In the genomic region with DNA sequence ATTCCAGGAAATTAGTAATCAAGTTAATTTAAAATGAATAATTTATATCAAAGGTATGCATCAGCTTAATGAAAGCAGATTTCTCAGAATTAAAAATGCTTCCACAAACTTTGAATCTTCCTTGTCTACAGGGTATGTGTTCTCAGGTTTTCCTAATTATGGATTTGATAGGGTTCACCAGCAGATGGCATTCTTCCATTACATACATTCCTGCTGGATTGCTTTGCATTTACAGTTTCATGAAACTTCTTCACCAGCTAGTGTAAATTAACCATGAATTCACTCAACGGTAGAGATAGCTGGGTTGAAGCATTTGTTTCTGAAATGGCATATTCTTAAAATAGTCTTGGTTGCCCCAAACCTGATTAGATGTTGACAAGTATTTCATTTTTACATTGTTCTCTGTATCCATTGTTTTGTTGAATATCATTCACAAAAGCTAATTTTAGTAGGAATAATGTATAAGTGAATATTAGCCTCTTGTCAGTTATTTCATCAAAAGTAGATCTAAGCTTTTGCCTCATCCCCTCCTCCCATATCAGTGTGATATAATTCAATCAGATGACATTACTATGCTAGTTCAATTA, we compare ENCODE assay signal across 9 cellular contexts.
DNase-seq lines count a peak whose midpoint lies in the region; ATAC-seq, FAIRE-seq and TF ChIP-seq lines count a peak whose summit lies in the region.
"Had no signal": no experiment of that assay in that cellular context is flagged by ENCODE, and none has a peak within 500 bp of the region (broad histone marks: within the 10 kb centered on the region; RNA-seq: fewer than 3 reads in every experiment).

No MANE protein-coding gene starts in this region.

- no peak overlapping the region for H3K4me3 Mint-ChIP-seq in CD4-positive, CD25-positive, alpha-beta regulatory T cell
- H3K4me3 Mint-ChIP-seq: memory B cell had no signal

- no peak overlapping the region for H2AK5ac ChIP-seq in H1 (ENCODE audit: low read depth, low read length)

- peaks cover 0 to 2% (median 0%) of the 10 kb centered on the region in 7 donors for H3K9me3 Mint-ChIP-seq in CD4-positive, CD25-positive, alpha-beta regulatory T cell
- H3K9me3 Mint-ChIP-seq: memory B cell had no signal

- POLR2A ChIA-PET in HEK293 (lab: Yijun Ruan, JAX) = no interaction called here
- POLR2A ChIA-PET in H1 (lab: Charles Lee; ENCODE audit: partially characterized antibody) = interaction anchor here (0.8 kb wide), 1 partner anchor 12 kb away, joined by 4 read pairs; no protein-coding TSS in a partner anchor

- H2BK20ac ChIP-seq in H1 (ENCODE audit: low read length) = no peak overlapping the region

- no peak overlapping the region for H3K9ac ChIP-seq in H1 (replicated peaks in 1 of 4; ENCODE audit: extremely low read depth in 1 of 4, low read depth in 3 of 4, low read length in 3 of 4)

- no peak overlapping the region for H3K18ac ChIP-seq in H1 (ENCODE audit: extremely low read depth, low read length)

- no peak overlapping the region for H3K27ac Mint-ChIP-seq in CD4-positive, CD25-positive, alpha-beta regulatory T cell
- H3K27ac Mint-ChIP-seq: memory B cell had no signal

- H3K4me2 ChIP-seq in H1 (ENCODE audit: insufficient read depth in 1 of 2, low read depth in 2 of 2, low read length in 2 of 2) (no peak overlapping the region), osteoblast (ENCODE audit: insufficient read depth, low read length) (no peak overlapping the region)

- no peak for TF ChIP-seq EP300 in H1 (IDR thresholded peaks at IDR 0.05; ENCODE audit: borderline replicate concordance in 1 of 2, low read depth in 2 of 2, low read length in 2 of 2)

- H2BK120ac ChIP-seq in H1 (replicated peaks; ENCODE audit: low read depth, low read length) = no peak overlapping the region

- H2AFZ ChIP-seq in H1 (ENCODE audit: low read length) (no peak overlapping the region), osteoblast (ENCODE audit: low read length) (no peak overlapping the region)

- no peaks in the 10 kb centered on the region for H3K4me1 ChIP-seq in CD4-positive, CD25-positive, alpha-beta regulatory T cell (ENCODE audit: control insufficient read depth, insufficient read depth, low read length, poor library complexity, severe bottlenecking)
- H3K4me1 ChIP-seq in HEK293 (ENCODE audit: control insufficient read depth, insufficient read depth, low read length) = no peaks in the 10 kb centered on the region
- no peaks in the 10 kb centered on the region for H3K4me1 ChIP-seq in H1 (replicated peaks in 1 of 4; ENCODE audit: control insufficient read depth in 3 of 4, insufficient read depth in 4 of 4, low read length in 3 of 4)
- H3K4me1 ChIP-seq in osteoblast (ENCODE audit: insufficient read depth, low read length) = no peaks in the 10 kb centered on the region

- no peak overlapping the region for H3K56ac ChIP-seq in H1 (replicated peaks; ENCODE audit: insufficient read length, low read depth, low read length)

- TF ChIP-seq CTCF in HEK293 (tag by site-specific recombination; IDR thresholded peaks at IDR 0.05) = peak; percentile 68; the same call in 1 of the 2 replicates
- peak in 2 of 3 experiments; percentile 55; a peak in 2 of 4 replicates for TF ChIP-seq CTCF in H1 (IDR thresholded peaks at IDR 0.05; ENCODE audit: control extremely low read depth in 1 of 3, insufficient read depth in 1 of 3, low read depth in 1 of 3, low read length in 3 of 3)
- TF ChIP-seq CTCF in osteoblast (IDR thresholded peaks at IDR 0.05; ENCODE audit: extremely low read depth, low read depth, low read length) = peak; percentile 58

- no peak overlapping the region for H2BK12ac ChIP-seq in H1 (ENCODE audit: low read depth, low read length)

- H2BK15ac ChIP-seq in H1 (ENCODE audit: low read length) = no peak overlapping the region

- H3K23ac ChIP-seq in H1 (ENCODE audit: insufficient read length) = no peak overlapping the region

- H4K8ac ChIP-seq in H1 (ENCODE audit: extremely low read depth, insufficient read depth, low read length) = no peak overlapping the region

- H4K20me1 ChIP-seq in H1 (replicated peaks in 1 of 2; ENCODE audit: control insufficient read depth in 1 of 2, insufficient read depth in 2 of 2, low read length in 2 of 2) (no peaks in the 10 kb centered on the region), osteoblast (ENCODE audit: insufficient read depth, low read length) (no peaks in the 10 kb centered on the region)

- H3K4ac ChIP-seq in H1 (replicated peaks; ENCODE audit: insufficient read length, low read depth, low read length) = no peak overlapping the region

- H3K79me1 ChIP-seq in H1 (ENCODE audit: low read depth, low read length) = no peaks in the 10 kb centered on the region

- no peaks in the 10 kb centered on the region for H3K23me2 ChIP-seq in H1 (ENCODE audit: low read depth, low read length)

- WGBS in H1 (ENCODE audit: extremely low coverage in 1 of 2, insufficient coverage in 1 of 2, insufficient read length in 1 of 2, insufficient replicate concordance in 2 of 2, low coverage in 1 of 2, low lambda C conversion rate in 2 of 2, missing lambda C conversion rate in 1 of 2), 2 experiments = 33% methylated on average over 1 of the region's 1 CpG; no CpG with 5 or more reads in 1 of the 2 experiments

- TF ChIP-seq POLR2A in H1 (IDR thresholded peaks at IDR 0.05; ENCODE audit: control extremely low read depth in 1 of 2, low read depth in 2 of 2, low read length in 2 of 2) = no peak

- H4K5ac ChIP-seq in H1 (ENCODE audit: insufficient read length, low read depth, low read length) = no peak overlapping the region

- H3K36me3 ChIP-seq in CD4-positive, CD25-positive, alpha-beta regulatory T cell (ENCODE audit: control insufficient read depth, insufficient read depth, low read length) = no peaks in the 10 kb centered on the region
- H3K36me3 ChIP-seq in HEK293 (ENCODE audit: control insufficient read depth in 2 of 2, insufficient read depth in 1 of 2, low read length in 2 of 2) = no peaks in the 10 kb centered on the region
- H3K36me3 ChIP-seq in H1 (ENCODE audit: control insufficient read depth in 2 of 4, insufficient read depth in 4 of 4, low read length in 3 of 4) = no peaks in the 10 kb centered on the region
- H3K36me3 ChIP-seq in osteoblast (ENCODE audit: insufficient read depth, low read length) = no peaks in the 10 kb centered on the region

- H3K27ac ChIP-seq in CD4-positive, CD25-positive, alpha-beta regulatory T cell (ENCODE audit: insufficient read depth, low read length, poor library complexity, severe bottlenecking) = no peak overlapping the region
- H3K27ac ChIP-seq in HEK293 (ENCODE audit: extremely low read depth, low read depth, low read length) (no peak overlapping the region), H1 (ENCODE audit: low read depth, low read length) (no peak overlapping the region), osteoblast (ENCODE audit: low read depth, low read length) (no peak overlapping the region)

- peaks cover 18% of the 10 kb centered on the region for H3K27me3 Mint-ChIP-seq in CD4-positive, CD25-positive, alpha-beta regulatory T cell

- TF ChIP-seq RAD21 in H1 (IDR thresholded peaks at IDR 0.05 in 1 of 2, conservative IDR thresholded peaks at IDR 0.05 in 1 of 2; ENCODE audit: low read depth in 2 of 2, low read length in 2 of 2) = peak; percentile 88

- H2BK5ac ChIP-seq in H1 (ENCODE audit: low read depth, low read length) = no peak overlapping the region

- no peaks in the 10 kb centered on the region for H3K9me3 ChIP-seq in CD4-positive, CD25-positive, alpha-beta regulatory T cell (ENCODE audit: control insufficient read depth in 2 of 2, low read length in 2 of 2)
- H3K9me3 ChIP-seq in HEK293 (ENCODE audit: control insufficient read depth, insufficient read depth, low read depth, low read length) = no peaks in the 10 kb centered on the region
- no peaks in the 10 kb centered on the region for H3K9me3 ChIP-seq in H1 (ENCODE audit: insufficient read depth in 2 of 2, low read depth in 1 of 2, low read length in 1 of 2)
- H3K9me3 ChIP-seq in osteoblast (ENCODE audit: low read depth, low read length) = no peaks in the 10 kb centered on the region

- CTCF ChIA-PET in HEK293 (lab: Yijun Ruan, JAX) (interaction anchor here (0.5 to 2.5 kb wide), 34 partner anchors 9 to 1786 kb away, joined by 3 to 19 read pairs (median 3); no protein-coding TSS in a partner anchor), H1 (lab: Charles Lee; ENCODE audit: partially characterized antibody) (interaction anchor here (0.5 to 2.5 kb wide), 24 partner anchors 9 to 787 kb away, joined by 3 to 6 read pairs (median 4); a partner anchor contains a TSS)

- no peak overlapping the region for H3K14ac ChIP-seq in H1 (ENCODE audit: insufficient read length)

- H3K27me3 ChIP-seq in CD4-positive, CD25-positive, alpha-beta regulatory T cell (ENCODE audit: control insufficient read depth, insufficient read depth, low read length) = peaks cover 8% of the 10 kb centered on the region
- no peaks in the 10 kb centered on the region for H3K27me3 ChIP-seq in H1 (replicated peaks in 1 of 4; ENCODE audit: control insufficient read depth in 3 of 4, extremely low read depth in 1 of 4, insufficient read depth in 3 of 4, low read length in 3 of 4)
- peaks cover 18% of the 10 kb centered on the region for H3K27me3 ChIP-seq in osteoblast (ENCODE audit: insufficient read depth, low read length)

- no peaks in the 10 kb centered on the region for H3K79me2 ChIP-seq in H1 (ENCODE audit: control insufficient read depth in 1 of 2, insufficient read depth in 2 of 2, low read length in 2 of 2)
- H3K79me2 ChIP-seq in osteoblast (ENCODE audit: insufficient read depth, low read length) = no peaks in the 10 kb centered on the region

- DNase-seq in CD4-positive, CD25-positive, alpha-beta regulatory T cell = peak in 2 of 3 donors; percentile 3 to 41
- DNase-seq in NCI-H82 treated with DMSO at 0.1 percent for 48 hours (lab: John Stamatoyannopoulos, UW; ENCODE audit: unreplicated experiment) (peak; percentile 40), H1 (ENCODE audit: low read depth in 1 of 2, low spot score in 2 of 2) (no peak), osteoblast (ENCODE audit: insufficient read length, low spot score, missing footprints) (peak; percentile 89)
- no peak for DNase-seq in stimulated activated CD4-positive, alpha-beta T cell treated with anti-CD3 and anti-CD28 coated beads, Interleukin-4, amount 100 ng/mL, for 4 hours

- H4K91ac ChIP-seq in H1 (replicated peaks; ENCODE audit: insufficient read length, low read length) = no peak overlapping the region

- FAIRE-seq in H1 (lab: Jason Lieb, UNC) = peak; percentile 57

- H3K4me3 ChIP-seq in CD4-positive, CD25-positive, alpha-beta regulatory T cell (ENCODE audit: low read depth, low read length) = no peak overlapping the region
- no peak overlapping the region for H3K4me3 ChIP-seq in HEK293 (ENCODE audit: low read depth, low read length)
- H3K4me3 ChIP-seq in H1 (ENCODE audit: extremely low read depth in 1 of 4, insufficient read depth in 2 of 4, low read depth in 3 of 4, low read length in 4 of 4) = no peak overlapping the region
- no peak overlapping the region for H3K4me3 ChIP-seq in osteoblast (ENCODE audit: insufficient read depth, low read length)

- H3K4me1 Mint-ChIP-seq in CD4-positive, CD25-positive, alpha-beta regulatory T cell = no peaks in the 10 kb centered on the region
- H3K4me1 Mint-ChIP-seq: memory B cell had no signal

- H3K36me3 Mint-ChIP-seq in CD4-positive, CD25-positive, alpha-beta regulatory T cell = no peaks in the 10 kb centered on the region
- H3K36me3 Mint-ChIP-seq: memory B cell had no signal

- ATAC-seq in CD4-positive, CD25-positive, alpha-beta regulatory T cell (ENCODE audit: low read depth in 2 of 2) = no peak
- ATAC-seq in HG03342 (IDR thresholded peaks at IDR 0.05; ENCODE audit: unreplicated experiment) (no peak), GM19324 (IDR thresholded peaks at IDR 0.05; ENCODE audit: low FRiP score, unreplicated experiment) (no peak)

Comparison
In these comparisons a context has a peak if more than half of its experiments do, and no peak if none do; other contexts are left out.
1. DNase-seq: peak in CD4-positive, CD25-positive, alpha-beta regulatory T cell (2 of 3), NCI-H82 treated with DMSO at 0.1 percent for 48 hours (single experiment) and osteoblast (single experiment); none in H1 (0 of 2) and stimulated activated CD4-positive, alpha-beta T cell treated with anti-CD3 and anti-CD28 coated beads, Interleukin-4, amount 100 ng/mL, for 4 hours (0 of 2).
2. Peak in every context shown above with its lines, with median percentiles within 50 percentile points of each other: CTCF ChIP-seq.